In genomic region chr4:7758444-7758815, GRCh38 we compare ENCODE assay signal across 18 cellular contexts.
A peak's percentile ranks its signal among the peaks of the same experiment; 100 is the strongest.
DNase-seq lines count a peak whose midpoint lies in the region; ATAC-seq and TF ChIP-seq lines count a peak whose summit lies in the region.
"Had no signal": no experiment of that assay in that cellular context is flagged by ENCODE, and none has a peak within 500 bp of the region (broad histone marks: within the 10 kb centered on the region; RNA-seq: fewer than 3 reads in every experiment).

No MANE protein-coding gene starts in this region.

- H3K9me3 ChIP-seq in OCI-LY3 (ENCODE audit: insufficient read depth, low read length): no peaks in the 10 kb centered on the region
- H3K9me3 ChIP-seq in neuronal stem cell (replicated peaks in 1 of 2; ENCODE audit: control insufficient read depth in 2 of 2, insufficient read depth in 1 of 2, low read depth in 1 of 2, low read length in 2 of 2): no peaks in the 10 kb centered on the region
- H3K9me3 ChIP-seq: testis had no signal

- no peak for DNase-seq in activated naive CD4-positive, alpha-beta T cell treated with Interleukin-2 at 50 U/mL for 16 hours
- no peak for DNase-seq in central memory CD8-positive, alpha-beta T cell (ENCODE audit: low spot score in 2 of 2)
- DNase-seq in neuronal stem cell (ENCODE audit: low spot score): no peak
- no peak for DNase-seq in ureter (ENCODE audit: low spot score)
- no peak for DNase-seq in iPS-NIHi7 (ENCODE audit: extremely low spot score)
- DNase-seq: cerebellar nuclear complex; GDM1; hypothalamus; left colon; NCI-H1417 treated with DMSO at 0.1 percent for 48 hours; NCI-H82; stimulated activated CD4-positive, alpha-beta T cell treated with anti-CD3 and anti-CD28 coated beads, Interleukin-4, amount 100 ng/mL, for 24 hours had no signal

- H3K36me3 ChIP-seq in OCI-LY3 (replicated peaks; ENCODE audit: low read depth, low read length) (no peaks in the 10 kb centered on the region), neuronal stem cell (replicated peaks in 1 of 2; ENCODE audit: control insufficient read depth in 2 of 2, insufficient read depth in 2 of 2, low read length in 2 of 2) (peaks cover 2% of the 10 kb centered on the region in 2 donors)

- H3K14ac ChIP-seq in neuronal stem cell (ENCODE audit: low read length): no peak overlapping the region

- no peak overlapping the region for H2BK15ac ChIP-seq in neuronal stem cell (ENCODE audit: low read length)

- H2AFZ ChIP-seq in OCI-LY3 (ENCODE audit: low read depth, low read length): peak overlapping the region; percentile 99
- no peak overlapping the region for H2AFZ ChIP-seq in neuronal stem cell (ENCODE audit: low read length)
- H2AFZ ChIP-seq: parathyroid adenoma had no signal

- peak overlapping the region; percentile 60 for H3K4me3 Mint-ChIP-seq in activated naive CD4-positive, alpha-beta T cell treated with anti-CD3 and anti-CD28 coated beads, Interleukin-2, amount 50 U/mL, for 24 hours
- peak overlapping the region; percentile 20 for H3K4me3 Mint-ChIP-seq in central memory CD8-positive, alpha-beta T cell

- no peak overlapping the region for H2BK120ac ChIP-seq in neuronal stem cell (ENCODE audit: low read depth, low read length)

- no peak overlapping the region for H3K4ac ChIP-seq in neuronal stem cell (ENCODE audit: low read length)

- peak overlapping the region; percentile 0 for H2AK5ac ChIP-seq in neuronal stem cell (ENCODE audit: low read depth, low read length)

- H3K4me2 ChIP-seq in OCI-LY3 (ENCODE audit: low read length): peak overlapping the region; percentile 82; the same call in 1 of the 2 replicates
- H3K4me2 ChIP-seq in neuronal stem cell (ENCODE audit: insufficient read depth, low read length, poor library complexity, severe bottlenecking): no peak overlapping the region

- no peak overlapping the region for H3K4me3 ChIP-seq in OCI-LY3 (ENCODE audit: low read length)
- H3K4me3 ChIP-seq in neuronal stem cell (ENCODE audit: low read length in 2 of 2): peak overlapping the region in 1 of 2 donors; percentile 23
- H3K4me3 ChIP-seq: GM12878, testis had no signal

- H3K9ac ChIP-seq in OCI-LY3 (ENCODE audit: low read length) (no peak overlapping the region), neuronal stem cell (ENCODE audit: low read depth, low read length, poor library complexity) (no peak overlapping the region)
- H3K9ac ChIP-seq: parathyroid adenoma had no signal

- no peaks in the 10 kb centered on the region for H3K27me3 Mint-ChIP-seq in activated naive CD4-positive, alpha-beta T cell treated with anti-CD3 and anti-CD28 coated beads, Interleukin-2, amount 50 U/mL, for 24 hours
- no peaks in the 10 kb centered on the region for H3K27me3 Mint-ChIP-seq in central memory CD8-positive, alpha-beta T cell

- no peaks in the 10 kb centered on the region for H3K79me2 ChIP-seq in OCI-LY3 (ENCODE audit: low read length)
- H3K79me2 ChIP-seq: parathyroid adenoma had no signal

- no peaks in the 10 kb centered on the region for H4K20me1 ChIP-seq in OCI-LY3 (ENCODE audit: insufficient read depth, low read length)

- no peak overlapping the region for H4K8ac ChIP-seq in neuronal stem cell (ENCODE audit: low read depth, low read length)

- TF ChIP-seq CTCF in OCI-LY3 (IDR thresholded peaks at IDR 0.05; ENCODE audit: low read depth, low read length): no peak

- no peak for ATAC-seq in central memory CD8-positive, alpha-beta T cell (replicated peaks; ENCODE audit: extremely low read depth, poor library complexity, severe bottlenecking)
- ATAC-seq in HG02885 (IDR thresholded peaks at IDR 0.05; ENCODE audit: poor library complexity, unreplicated experiment): no peak

- no peak overlapping the region for H2BK12ac ChIP-seq in neuronal stem cell (ENCODE audit: low read length)

- H3K27ac ChIP-seq in OCI-LY3 (ENCODE audit: low read length): no peak overlapping the region
- peak overlapping the region; percentile 58 for H3K27ac ChIP-seq in neuronal stem cell (replicated peaks; ENCODE audit: low read length)
- H3K27ac ChIP-seq: parathyroid adenoma, testis had no signal

- H3K27me3 ChIP-seq in OCI-LY3 (ENCODE audit: low read depth, low read length): peaks cover 8% of the 10 kb centered on the region; the same call in 1 of the 2 replicates
- H3K27me3 ChIP-seq in neuronal stem cell (ENCODE audit: control insufficient read depth in 3 of 3, insufficient read depth in 3 of 3, low read depth in 1 of 3, low read length in 3 of 3): peaks cover 0 to 3% (median 0%) of the 10 kb centered on the region in 3 experiments
- H3K27me3 ChIP-seq: testis had no signal

- peak overlapping the region; percentile 90 for H3K27ac Mint-ChIP-seq in activated naive CD4-positive, alpha-beta T cell treated with anti-CD3 and anti-CD28 coated beads, Interleukin-2, amount 50 U/mL, for 24 hours
- H3K27ac Mint-ChIP-seq in central memory CD8-positive, alpha-beta T cell (ENCODE audit: low read depth): peak overlapping the region; percentile 94

- H3K4me1 Mint-ChIP-seq in activated naive CD4-positive, alpha-beta T cell treated with anti-CD3 and anti-CD28 coated beads, Interleukin-2, amount 50 U/mL, for 24 hours: peaks cover 41% of the 10 kb centered on the region
- H3K4me1 Mint-ChIP-seq in central memory CD8-positive, alpha-beta T cell: peaks cover 18% of the 10 kb centered on the region

- WGBS in neuronal stem cell (ENCODE audit: extremely low coverage in 2 of 2, insufficient read length in 2 of 2, insufficient replicate concordance in 1 of 2), 2 donors: no CpG with 5 or more reads among the region's 11 CpGs

- no peak overlapping the region for H4K91ac ChIP-seq in neuronal stem cell (ENCODE audit: low read depth, low read length, poor library complexity)

- H2BK5ac ChIP-seq in neuronal stem cell (ENCODE audit: low read length): no peak overlapping the region

- H3K23ac ChIP-seq in neuronal stem cell (ENCODE audit: low read depth, low read length, poor library complexity): no peak overlapping the region

- H3K4me1 ChIP-seq in OCI-LY3 (ENCODE audit: low read length) (peaks cover 12% of the 10 kb centered on the region; the same call in 1 of the 2 replicates), neuronal stem cell (ENCODE audit: control insufficient read depth in 2 of 2, insufficient read depth in 1 of 2, low read depth in 1 of 2, low read length in 2 of 2) (peaks cover 9 to 17% of the 10 kb centered on the region in 2 donors)
- H3K4me1 ChIP-seq: parathyroid adenoma, testis had no signal

- peaks cover 2% of the 10 kb centered on the region for H3K79me1 ChIP-seq in neuronal stem cell (ENCODE audit: low read depth, low read length)

- H3K18ac ChIP-seq in neuronal stem cell (ENCODE audit: low read length): no peak overlapping the region

- no peaks in the 10 kb centered on the region for H3K9me3 Mint-ChIP-seq in activated naive CD4-positive, alpha-beta T cell treated with anti-CD3 and anti-CD28 coated beads, Interleukin-2, amount 50 U/mL, for 24 hours
- H3K9me3 Mint-ChIP-seq in central memory CD8-positive, alpha-beta T cell: no peaks in the 10 kb centered on the region

- no peaks in the 10 kb centered on the region for H3K36me3 Mint-ChIP-seq in activated naive CD4-positive, alpha-beta T cell treated with anti-CD3 and anti-CD28 coated beads, Interleukin-2, amount 50 U/mL, for 24 hours
- H3K36me3 Mint-ChIP-seq in central memory CD8-positive, alpha-beta T cell (ENCODE audit: insufficient read depth): peaks cover 6% of the 10 kb centered on the region
